In the genomic region with DNA sequence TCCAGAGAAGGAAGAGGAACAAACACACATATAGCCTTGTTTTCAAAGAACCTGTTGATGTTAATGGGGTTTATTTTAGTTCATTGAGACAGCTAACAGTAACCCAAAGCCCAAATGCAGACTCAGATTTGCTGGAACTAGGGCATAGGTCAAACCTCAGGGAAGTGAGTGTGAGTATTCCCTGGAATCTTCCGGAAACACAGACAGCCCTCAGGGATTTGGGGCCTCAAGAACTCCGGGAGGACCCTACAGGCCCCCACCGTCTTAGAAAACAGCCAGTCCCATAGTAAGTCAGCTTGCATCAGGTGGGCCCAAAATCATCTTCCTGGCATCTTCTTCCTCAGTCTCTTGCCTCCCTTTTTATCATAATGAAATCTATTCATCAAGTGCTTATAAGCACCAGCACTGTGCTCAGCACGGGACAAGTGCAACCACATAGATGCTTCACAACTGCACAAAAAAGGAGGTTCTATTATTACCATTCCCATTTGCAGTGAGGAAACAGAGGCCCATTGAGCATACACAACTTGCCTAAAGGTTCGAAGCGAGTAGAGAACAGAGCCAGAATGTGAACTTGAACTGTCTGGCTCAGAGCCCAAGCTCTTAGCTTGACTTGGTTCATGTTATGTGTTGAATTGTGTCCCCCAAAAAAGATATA, we compare ENCODE assay signal across 16 cellular contexts. TPM values are rescaled to one million over a fixed set of nuclear protein-coding genes. Genes with fewer than 3 reads are reported as not detected.
DNase-seq lines count a peak whose midpoint lies in the region; ATAC-seq and TF ChIP-seq lines count a peak whose summit lies in the region.
"Had no signal": no experiment of that assay in that cellular context is flagged by ENCODE, and none has a peak within 500 bp of the region (broad histone marks: within the 10 kb centered on the region; RNA-seq: fewer than 3 reads in every experiment).

No MANE protein-coding gene starts in this region.

- H3K4me2 ChIP-seq in mammary epithelial cell (ENCODE audit: insufficient read depth, low read depth, low read length) (no peak overlapping the region), smooth muscle cell (peak overlapping the region; percentile 61), neural progenitor cell (no peak overlapping the region)
- H3K4me2 ChIP-seq: A549 had no signal

- no peak for ATAC-seq in HG02970 (IDR thresholded peaks at IDR 0.05; ENCODE audit: low FRiP score, unreplicated experiment)
- ATAC-seq: A549, K562 had no signal

- TF ChIP-seq CTCF in mammary epithelial cell (conservative IDR thresholded peaks at IDR 0.05 in 1 of 2, IDR thresholded peaks at IDR 0.05 in 1 of 2; ENCODE audit: extremely low read depth in 1 of 2, insufficient read depth in 1 of 2, low read depth in 1 of 2, low read length in 2 of 2), result no peak
- no peak for TF ChIP-seq CTCF in mesothelial cell of epicardium (IDR thresholded peaks at IDR 0.05; ENCODE audit: unreplicated experiment)
- TF ChIP-seq CTCF in smooth muscle cell (IDR thresholded peaks at IDR 0.05; ENCODE audit: borderline replicate concordance, insufficient read depth, poor library complexity, severe bottlenecking), result no peak
- no peak for TF ChIP-seq CTCF in neural progenitor cell (IDR thresholded peaks at IDR 0.05)

- H3K4me1 Mint-ChIP-seq in mesothelial cell of epicardium (peaks cover 25% of the 10 kb centered on the region), neural progenitor cell (peaks cover 6% of the 10 kb centered on the region)
- H3K4me1 Mint-ChIP-seq: CD4-positive, alpha-beta memory T cell had no signal

- intact Hi-C loops in mammary epithelial cell (cut with micrococcal nuclease), result no loop called here

- H3K79me2 ChIP-seq in mammary epithelial cell (ENCODE audit: insufficient read depth, low read length), result no peaks in the 10 kb centered on the region
- no peaks in the 10 kb centered on the region for H3K79me2 ChIP-seq in smooth muscle cell (ENCODE audit: low read depth)
- no peaks in the 10 kb centered on the region for H3K79me2 ChIP-seq in neural progenitor cell (ENCODE audit: low read depth)

- H3K9me3 Mint-ChIP-seq in mesothelial cell of epicardium, result peaks cover 14% of the 10 kb centered on the region
- peaks cover 8% of the 10 kb centered on the region for H3K9me3 Mint-ChIP-seq in neural progenitor cell

- H2AFZ ChIP-seq in mammary epithelial cell (ENCODE audit: low read depth, low read length) (peak overlapping the region; percentile 96), smooth muscle cell (ENCODE audit: low read depth) (peak overlapping the region; percentile 54), neural progenitor cell (replicated peaks) (no peak overlapping the region)
- H2AFZ ChIP-seq: GM23248 had no signal

- H3K4me3 Mint-ChIP-seq in mesothelial cell of epicardium (no peak overlapping the region), neural progenitor cell (no peak overlapping the region)
- H3K4me3 Mint-ChIP-seq: CD4-positive, alpha-beta memory T cell had no signal

- H3F3A ChIP-seq in smooth muscle cell (ENCODE audit: low read depth), result no peaks in the 10 kb centered on the region
- no peaks in the 10 kb centered on the region for H3F3A ChIP-seq in neural progenitor cell (ENCODE audit: low read depth)

- in situ Hi-C loops in mammary epithelial cell (cut with MboI; ENCODE audit: low sequenced_read_pairs in 2 of 2), result no loop called here

- H3K36me3 Mint-ChIP-seq in mesothelial cell of epicardium (no peaks in the 10 kb centered on the region), neural progenitor cell (no peaks in the 10 kb centered on the region)
- H3K36me3 Mint-ChIP-seq: CD4-positive, alpha-beta memory T cell had no signal

- no peak for DNase-seq in mammary epithelial cell
- peak; percentile 93 for DNase-seq in foreskin melanocyte
- no peak for DNase-seq in mesothelial cell of epicardium (ENCODE audit: low spot score in 2 of 2, unreplicated experiment in 2 of 2)
- DNase-seq in smooth muscle cell (lab: John Stamatoyannopoulos, UW; ENCODE audit: unreplicated experiment), result no peak
- DNase-seq in RKO (ENCODE audit: low spot score), result no peak
- no peak for DNase-seq in neural progenitor cell (ENCODE audit: low spot score)
- DNase-seq in OCI-M1 (lab: John Stamatoyannopoulos, UW), result no peak
- DNase-seq: BE2C; CD4-positive, alpha-beta memory T cell; DMS79; GM23248 had no signal

- H3K4me3 ChIP-seq in mammary epithelial cell (replicated peaks in 1 of 3; ENCODE audit: insufficient read depth in 1 of 3, low read depth in 2 of 3, low read length in 3 of 3) (no peak overlapping the region), smooth muscle cell (peak overlapping the region; percentile 5), neural progenitor cell (no peak overlapping the region)
- H3K4me3 ChIP-seq: A549, GM23248, HAP-1, K562 had no signal

- WGBS in mammary epithelial cell (ENCODE audit: low coverage, missing lambda C conversion rate), result 70% methylated on average over 6 of the region's 6 CpGs
- 76% methylated on average over 6 of the region's 6 CpGs for WGBS in smooth muscle cell (ENCODE audit: low lambda C conversion rate)

- no peak overlapping the region for H3K27ac ChIP-seq in mammary epithelial cell (ENCODE audit: insufficient read depth, low read depth, low read length)
- H3K27ac ChIP-seq in smooth muscle cell (ENCODE audit: low read depth), result peak overlapping the region; percentile 19
- H3K27ac ChIP-seq in neural progenitor cell, result no peak overlapping the region
- H3K27ac ChIP-seq: A549, C4-2B, GM23248 had no signal

- no TSS peak for BruUV-seq in mammary epithelial cell (replicated peaks; lab: Mats Ljungman, UMichigan)

- H3K9ac ChIP-seq in mammary epithelial cell (ENCODE audit: insufficient read depth, low read length) (no peak overlapping the region), smooth muscle cell (ENCODE audit: low read depth) (no peak overlapping the region), neural progenitor cell (no peak overlapping the region)
- H3K9ac ChIP-seq: GM23248 had no signal

- H3K27me3 Mint-ChIP-seq in mesothelial cell of epicardium (ENCODE audit: low read depth) (no peaks in the 10 kb centered on the region), neural progenitor cell (ENCODE audit: insufficient read depth, low read depth) (peaks cover 6% of the 10 kb centered on the region)

- CTCF ChIA-PET in mammary epithelial cell (lab: Charles Lee; ENCODE audit: low non-redundant PET), result no interaction called here

- H3K36me3 ChIP-seq in mammary epithelial cell (ENCODE audit: insufficient read depth, low read length) (no peaks in the 10 kb centered on the region), smooth muscle cell (ENCODE audit: low read depth) (no peaks in the 10 kb centered on the region), neural progenitor cell (no peaks in the 10 kb centered on the region)
- H3K36me3 ChIP-seq: BE2C, HAP-1 had no signal

- H3K27ac Mint-ChIP-seq in mesothelial cell of epicardium (peak overlapping the region; percentile 95), neural progenitor cell (no peak overlapping the region)
- H3K27ac Mint-ChIP-seq: CD4-positive, alpha-beta memory T cell had no signal

- dilution Hi-C loops in mammary epithelial cell (cut with HindIII; ENCODE audit: low sequenced_read_pairs), result no loop called here

- H3K4me1 ChIP-seq in mammary epithelial cell (ENCODE audit: insufficient read depth, low read length) (peaks cover 15% of the 10 kb centered on the region), smooth muscle cell (ENCODE audit: low read depth) (no peaks in the 10 kb centered on the region), neural progenitor cell (peaks cover 4% of the 10 kb centered on the region)
- H3K4me1 ChIP-seq: A549, BE2C, HAP-1 had no signal

- H3K9me3 ChIP-seq in mammary epithelial cell (replicated peaks; ENCODE audit: insufficient read depth, low read length) (no peaks in the 10 kb centered on the region), smooth muscle cell (replicated peaks; ENCODE audit: low read depth) (no peaks in the 10 kb centered on the region), neural progenitor cell (ENCODE audit: low read depth) (no peaks in the 10 kb centered on the region)
- H3K9me3 ChIP-seq: A549, BE2C, HAP-1 had no signal

- no peaks in the 10 kb centered on the region for H4K20me1 ChIP-seq in mammary epithelial cell (ENCODE audit: insufficient read depth, low read length)
- no peaks in the 10 kb centered on the region for H4K20me1 ChIP-seq in smooth muscle cell (ENCODE audit: low read depth)
- no peaks in the 10 kb centered on the region for H4K20me1 ChIP-seq in neural progenitor cell (ENCODE audit: low read depth)

- no peaks in the 10 kb centered on the region for H3K27me3 ChIP-seq in mammary epithelial cell (ENCODE audit: insufficient read depth, low read length)
- H3K27me3 ChIP-seq in smooth muscle cell (ENCODE audit: low read depth), result no peaks in the 10 kb centered on the region
- no peaks in the 10 kb centered on the region for H3K27me3 ChIP-seq in neural progenitor cell
- H3K27me3 ChIP-seq: BE2C had no signal

RNA-seq across cellular contexts. Expression of gene BCL11A, which starts 50.2 kb away (rescaled TPM):
- total RNA-seq in mammary epithelial cell (10 to 100 TPM in 1 of 2 donors, 1 to 10 TPM in 1; 8.5 to 12.7 TPM), mesothelial cell of epicardium (139 to 142 TPM (median 141 TPM) in 3 replicates), smooth muscle cell (5.2 and 15.8 TPM in 2 replicates), neural progenitor cell (ENCODE audit: low replicate concordance) (0.67 and 1.0 TPM in 2 replicates)
- polyA plus RNA-seq in mammary epithelial cell (2.7 TPM), smooth muscle cell (19.8 and 20.0 TPM in 2 replicates)
- 10.6 TPM for polyA minus RNA-seq in mammary epithelial cell
- polyA plus RNA-seq: K562 had no signal
